In genomic region chr1:92230736-92231135, GRCh38 we compare ENCODE assay signal across 1 cellular context.
TF ChIP-seq lines count a peak whose summit lies in the region.

No MANE protein-coding gene starts in this region.

TF ChIP-seq in GM23338, 12 proteins besides CTCF, POLR2A, EP300 and RAD21 (continued from another document):
- TF ChIP-seq ZNF462 (CRISPR knock-in tag; IDR thresholded peaks at IDR 0.05), result no peak
- no peak for TF ChIP-seq EZH2 (IDR thresholded peaks at IDR 0.05; ENCODE audit: low read depth, unreplicated experiment)
- TF ChIP-seq JUNB (IDR thresholded peaks at IDR 0.05; ENCODE audit: unreplicated experiment), result no peak
- TF ChIP-seq STAT1 (IDR thresholded peaks at IDR 0.05; ENCODE audit: unreplicated experiment), result no peak
- TF ChIP-seq ZNF114 (CRISPR knock-in tag; IDR thresholded peaks at IDR 0.05), result no peak
- no peak for TF ChIP-seq CREB1 (CRISPR knock-in tag; IDR thresholded peaks at IDR 0.05; ENCODE audit: low read depth)
- no peak for TF ChIP-seq ETS1 (IDR thresholded peaks at IDR 0.05)
- no peak for TF ChIP-seq NANOG (IDR thresholded peaks at IDR 0.05; ENCODE audit: borderline replicate concordance)
- TF ChIP-seq ZNF331 (CRISPR knock-in tag; IDR thresholded peaks at IDR 0.05; ENCODE audit: low read depth), result no peak
- TF ChIP-seq EZH2phosphoT487 (IDR thresholded peaks at IDR 0.05; ENCODE audit: unreplicated experiment), result no peak
